10 cellular contexts compared by ENCODE assay signal in genomic region chr2:27736031-27736889, GRCh38. TPM values are rescaled to one million over a fixed set of nuclear protein-coding genes. Genes with fewer than 3 reads are reported as not detected.
DNase-seq lines count a peak whose midpoint lies in the region; ATAC-seq, FAIRE-seq and TF ChIP-seq lines count a peak whose summit lies in the region.
"Had no signal": no experiment of that assay in that cellular context is flagged by ENCODE, and none has a peak within 500 bp of the region (broad histone marks: within the 10 kb centered on the region; RNA-seq: fewer than 3 reads in every experiment).

No MANE protein-coding gene starts in this region.

- H3K36me3 ChIP-seq in GM12878 (ENCODE audit: control insufficient read depth in 2 of 2, insufficient read depth in 2 of 2, low read length in 1 of 2) (no peaks in the 10 kb centered on the region), right lobe of liver (no peaks in the 10 kb centered on the region), stomach smooth muscle (ENCODE audit: control insufficient read depth in 2 of 2, insufficient read depth in 2 of 2, low read length in 2 of 2) (no peaks in the 10 kb centered on the region)

- RAD21 ChIA-PET in GM12878 (lab: Charles Lee; ENCODE audit: unreplicated experiment) = no interaction called here

- H3K27me3 ChIP-seq in GM12878 (replicated peaks in 1 of 2; ENCODE audit: control insufficient read depth in 2 of 2, insufficient read depth in 2 of 2, low read length in 1 of 2) (peaks cover 2 to 11% of the 10 kb centered on the region in 2 experiments), right lobe of liver (no peaks in the 10 kb centered on the region), stomach smooth muscle (ENCODE audit: control insufficient read depth in 1 of 2, insufficient read depth in 2 of 2, low read length in 2 of 2) (no peaks in the 10 kb centered on the region)

- TF ChIP-seq POLR2A in GM12878 (IDR thresholded peaks at IDR 0.05; ENCODE audit: low read depth, low read length) (no peak), right lobe of liver (IDR thresholded peaks at IDR 0.05) (no peak)

- H3K4me1 Mint-ChIP-seq in T-helper 1 cell treated with Interleukin-12 subunit alpha and Interleukin-12 subunit beta and Interleukin-4 antibody, amounts not matched to agents 30 μg/mL and 1 μg/mL, for 36 hours (ENCODE audit: low read depth) = peaks cover 11% of the 10 kb centered on the region

- TF ChIP-seq CTCF in GM12878 (IDR thresholded peaks at IDR 0.05 in 2 of 3, conservative IDR thresholded peaks at IDR 0.05 in 1 of 3; ENCODE audit: control insufficient read depth in 2 of 3, extremely low read depth in 1 of 3, insufficient read depth in 1 of 3, low read depth in 3 of 3, low read length in 3 of 3) (no peak), right lobe of liver (IDR thresholded peaks at IDR 0.05) (no peak)

- peaks cover 2% of the 10 kb centered on the region for H3K36me3 Mint-ChIP-seq in T-helper 1 cell treated with Interleukin-12 subunit alpha and Interleukin-12 subunit beta and Interleukin-4 antibody, amounts not matched to agents 30 μg/mL and 1 μg/mL, for 36 hours (ENCODE audit: low read depth)

- H3K9ac ChIP-seq in GM12878 (ENCODE audit: control insufficient read depth, insufficient read depth, low read length) (no peak overlapping the region), stomach smooth muscle (ENCODE audit: low read length in 2 of 2) (peak overlapping the region; percentile 24 to 51)

- no peak for TF ChIP-seq EP300 in GM12878 (IDR thresholded peaks at IDR 0.05; ENCODE audit: borderline replicate concordance in 1 of 2, control insufficient read depth in 1 of 2, low read depth in 2 of 2, low read length in 2 of 2)

- H2AFZ ChIP-seq in GM12878 (ENCODE audit: control insufficient read depth, low read depth, low read length) = peak overlapping the region; percentile 51; the same call in 1 of the 2 replicates

- intact Hi-C loops in GM12878 (cut with micrococcal nuclease; ENCODE audit: unreplicated experiment) (no loop called here), right lobe of liver (cut with DNase I) (no loop called here)

- POLR2A ChIA-PET in GM12878 (lab: Charles Lee) = no interaction called here

- H3K27ac ChIP-seq in GM12878 (ENCODE audit: control insufficient read depth, insufficient read depth) (no peak overlapping the region), right lobe of liver (peak overlapping the region; percentile 88 to 98 (median 93)), stomach smooth muscle (ENCODE audit: low read length) (peak overlapping the region; percentile 67)
- H3K27ac ChIP-seq: 22Rv1 had no signal

- no peaks in the 10 kb centered on the region for H3K9me3 Mint-ChIP-seq in T-helper 1 cell treated with Interleukin-12 subunit alpha and Interleukin-12 subunit beta and Interleukin-4 antibody, amounts not matched to agents 30 μg/mL and 1 μg/mL, for 36 hours

- H3K79me2 ChIP-seq in GM12878 (ENCODE audit: control insufficient read depth, insufficient read depth, low read length) = no peaks in the 10 kb centered on the region

- BruUV-seq in GM12878 (replicated peaks; lab: Mats Ljungman, UMichigan) = no TSS peak

- peak overlapping the region; percentile 24 for H3K27ac Mint-ChIP-seq in T-helper 1 cell treated with Interleukin-12 subunit alpha and Interleukin-12 subunit beta and Interleukin-4 antibody, amounts not matched to agents 30 μg/mL and 1 μg/mL, for 36 hours

- H4K20me1 ChIP-seq in GM12878 (ENCODE audit: control insufficient read depth, insufficient read depth) = no peaks in the 10 kb centered on the region

- peak overlapping the region; percentile 54; the same call in 1 of the 2 replicates for H3K4me2 ChIP-seq in GM12878 (ENCODE audit: control insufficient read depth, insufficient read depth)

- no peak for FAIRE-seq in GM12878 (lab: Jason Lieb, UNC)
- FAIRE-seq: bronchial epithelial cell had no signal

- H3K27me3 Mint-ChIP-seq in T-helper 1 cell treated with Interleukin-12 subunit alpha and Interleukin-12 subunit beta and Interleukin-4 antibody, amounts not matched to agents 30 μg/mL and 1 μg/mL, for 36 hours (ENCODE audit: low read depth) = no peaks in the 10 kb centered on the region

- in situ Hi-C loops in GM12878 (cut with MboI) = no loop called here

- TF ChIP-seq RAD21 in GM12878 (IDR thresholded peaks at IDR 0.05; ENCODE audit: insufficient read depth, low read depth, low read length) = no peak

- CTCF ChIA-PET in GM12878 (lab: Yijun Ruan, JAX) = interaction anchor here (2.4 kb wide), 1 partner anchor 12 kb away, joined by 7 read pairs; no protein-coding TSS in a partner anchor

- ATAC-seq in GM12878 (no peak), right lobe of liver (peak in 3 of 4 donors; percentile 5 to 31 (median 26))

- H3K4me3 ChIP-seq in GM12878 (no peak overlapping the region), right lobe of liver (peak overlapping the region in 1 of 3 donors; percentile 57), stomach smooth muscle (ENCODE audit: low read length in 2 of 2) (peak overlapping the region; percentile 1 to 79)

- H3K4me3 Mint-ChIP-seq in T-helper 1 cell treated with Interleukin-12 subunit alpha and Interleukin-12 subunit beta and Interleukin-4 antibody, amounts not matched to agents 30 μg/mL and 1 μg/mL, for 36 hours = no peak overlapping the region

- no peaks in the 10 kb centered on the region for H3K4me1 ChIP-seq in GM12878 (ENCODE audit: control insufficient read depth, insufficient read depth, low read length)
- peaks cover 2 to 41% (median 14%) of the 10 kb centered on the region in 4 donors for H3K4me1 ChIP-seq in right lobe of liver
- H3K4me1 ChIP-seq in stomach smooth muscle (ENCODE audit: control insufficient read depth, insufficient read depth, low read length) = peaks cover 18% of the 10 kb centered on the region

- 60% methylated on average over 10 of the region's 10 CpGs for WGBS in GM12878 (ENCODE audit: insufficient coverage, insufficient replicate concordance, low lambda C conversion rate, missing lambda C conversion rate)
- 62% methylated on average over 8 of the region's 10 CpGs for WGBS in right lobe of liver (ENCODE audit: insufficient coverage, low coverage, low lambda C conversion rate, missing lambda C conversion rate)

- SMC1A ChIA-PET in GM12878 (lab: Charles Lee; ENCODE audit: uncharacterized antibody, unreplicated experiment) = no interaction called here

- DNase-seq in T-helper 1 cell (no peak), GM12878 (ENCODE audit: low read depth, low spot score) (no peak), right lobe of liver (no peak), islet precursor cell (no peak), kidney glomerular epithelial cell (lab: John Stamatoyannopoulos, UW) (no peak), GOT3 (lab: John Stamatoyannopoulos, UW) (no peak)

- H3K9me3 ChIP-seq in GM12878 (replicated peaks; ENCODE audit: control insufficient read depth, insufficient read depth, low read length) (no peaks in the 10 kb centered on the region; the same call in 2 of the 3 replicates), right lobe of liver (no peaks in the 10 kb centered on the region), stomach smooth muscle (ENCODE audit: control insufficient read depth in 2 of 2, low read length in 2 of 2) (no peaks in the 10 kb centered on the region)

TF ChIP-seq in GM12878, 131 proteins besides CTCF, POLR2A, EP300 and RAD21 (continues in another document):
- no peak for TF ChIP-seq E4F1 (IDR thresholded peaks at IDR 0.05; ENCODE audit: borderline replicate concordance, partially characterized antibody)
- TF ChIP-seq ATF2 (IDR thresholded peaks at IDR 0.05; ENCODE audit: low read length) = no peak

RNA-seq across cellular contexts. Expression of gene MRPL33, which starts 35.3 kb away (rescaled TPM):
- total RNA-seq in GM12878 (2013; cell fraction: nucleolus; rRNA removed) = 14.3 and 74.8 TPM in 2 replicates
- total RNA-seq in GM12878 (2014; rRNA removed) (73.9 and 86.5 TPM in 2 replicates), GM12878 (2014; rRNA removed; fragmentation: Illumina TruSeq; extraction: Trizol) (184 and 189 TPM in 2 replicates), GM12878 (2021) (45.5 and 50.1 TPM in 2 replicates), right lobe of liver (10 to 100 TPM; 28.9 to 63.4 (median 36.0) TPM)
- polyA plus RNA-seq in GM12878 (2011; ENCODE audit: low read depth) = 65.0 TPM
- polyA plus RNA-seq in GM12878 (2011; rRNA removed) (83.1 and 135 TPM in 2 replicates), GM12878 (2014; fragmentation: Illumina TruSeq; extraction: Trizol) (135 and 166 TPM in 2 replicates), GM12878 (2014; fragmentation: Nextera tagmentation; extraction: Ambion mirVana) (100 to 1,000 TPM; 291 to 318 TPM), GM12878 (2014; rRNA removed) (83.9 and 125 TPM in 2 replicates), GM12878 (2016; fragmentation: Nextera tagmentation; extraction: Ambion mirVana) (100 to 1,000 TPM; 278 to 281 TPM)
- polyA plus RNA-seq in GM12878 (2011; cell fraction: cytosol; rRNA removed) = 20.0 and 31.8 TPM in 2 replicates
- 25.0 and 35.1 TPM in 2 replicates for polyA plus RNA-seq in GM12878 (2011; cell fraction: nucleus; rRNA removed)
- 94.6 and 110 TPM in 2 replicates for polyA plus RNA-seq in GM12878 (2012)
- polyA minus RNA-seq in GM12878 (2011; rRNA and poly(A)+ RNA removed) = 10.4 and 13.6 TPM in 2 replicates
- polyA minus RNA-seq in GM12878 (2011; cell fraction: cytosol; rRNA and poly(A)+ RNA removed) = 9.0 and 9.6 TPM in 2 replicates
- polyA minus RNA-seq in GM12878 (2011; cell fraction: nucleus; rRNA and poly(A)+ RNA removed) = 11.2 and 23.5 TPM in 2 replicates
